Comparison of ENCODE assay signal across 8 cellular contexts in the genomic region with DNA sequence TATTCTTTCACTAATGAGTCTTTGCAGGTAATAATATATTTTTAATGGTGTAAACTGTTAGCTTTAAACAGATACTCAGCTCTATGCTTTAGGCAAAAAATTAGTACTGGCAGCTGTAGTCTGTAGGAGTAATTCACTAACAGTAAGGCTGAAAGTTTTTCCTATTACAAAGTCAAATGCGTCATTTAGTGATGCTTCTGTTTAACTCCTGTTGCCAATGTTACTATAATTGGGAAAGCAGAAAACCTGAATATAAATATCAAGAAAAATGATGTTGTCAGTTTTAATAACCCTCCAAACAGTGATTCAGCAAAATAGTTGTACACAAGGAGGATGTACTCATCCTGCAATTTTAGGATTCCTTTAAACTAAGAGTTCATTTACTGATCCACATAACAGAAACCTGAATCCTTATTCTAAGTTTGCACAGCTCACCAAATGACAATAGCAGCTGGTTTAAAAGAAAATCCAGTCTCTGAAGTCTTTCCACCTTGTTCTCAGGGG. TPM values are rescaled to one million over a fixed set of nuclear protein-coding genes. Genes with fewer than 3 reads are reported as not detected.
DNase-seq lines count a peak whose midpoint lies in the region; ATAC-seq and TF ChIP-seq lines count a peak whose summit lies in the region.

No MANE protein-coding gene starts in this region.

- peak overlapping the region; percentile 25; the same call in 1 of the 2 replicates for H3K4me2 ChIP-seq in DND-41 (ENCODE audit: insufficient read depth, low read length)
- H3K4me2 ChIP-seq in PC-3 (ENCODE audit: low read length), result no peak overlapping the region; the same call in 1 of the 2 replicates

- H3K79me2 ChIP-seq in DND-41 (ENCODE audit: insufficient read depth, low read length), result peaks cover 68% of the 10 kb centered on the region
- H3K79me2 ChIP-seq in PC-3 (ENCODE audit: low read length), result peaks cover 90% of the 10 kb centered on the region

- no peak overlapping the region for H2AFZ ChIP-seq in DND-41 (ENCODE audit: low read depth, low read length)
- no peak overlapping the region for H2AFZ ChIP-seq in PC-3 (ENCODE audit: low read length)

- H3K9me2 ChIP-seq in PC-3 (replicated peaks; ENCODE audit: low read length), result no peaks in the 10 kb centered on the region

- H3K9me3 ChIP-seq in DND-41 (ENCODE audit: insufficient read depth, low read length, severe bottlenecking), result no peaks in the 10 kb centered on the region
- H3K9me3 ChIP-seq in PC-3 (ENCODE audit: low read length), result no peaks in the 10 kb centered on the region
- no peaks in the 10 kb centered on the region for H3K9me3 ChIP-seq in MG63

- H4K20me1 ChIP-seq in DND-41 (ENCODE audit: insufficient read depth, low read length) (peaks cover 18% of the 10 kb centered on the region; the same call in 1 of the 2 replicates), PC-3 (ENCODE audit: low read length) (peaks cover 22% of the 10 kb centered on the region)

- peaks cover 3% of the 10 kb centered on the region for H3F3A ChIP-seq in PC-3 (ENCODE audit: low read length, unreplicated experiment)

- no TSS peak for BruUV-seq in PC-3 (replicated peaks; lab: Mats Ljungman, UMichigan)

- H3K4me3 ChIP-seq in DND-41 (ENCODE audit: low read depth in 1 of 2, low read length in 2 of 2) (no peak overlapping the region), PC-3 (ENCODE audit: low read length) (no peak overlapping the region), retinal pigment epithelial cell (ENCODE audit: low read length) (peak overlapping the region; percentile 13), MG63 (no peak overlapping the region)

- H3K9ac ChIP-seq in DND-41 (ENCODE audit: low read depth, low read length), result no peak overlapping the region
- no peak overlapping the region for H3K9ac ChIP-seq in PC-3 (ENCODE audit: low read length)

- DNase-seq in DND-41 (no peak), PC-3 (peak; percentile 40), epithelial cell of prostate (ENCODE audit: low read depth, low spot score) (no peak), retinal pigment epithelial cell (ENCODE audit: low read depth) (no peak), SHP77 (lab: John Stamatoyannopoulos, UW) (no peak), MG63 (no peak)

- CTCF ChIA-PET in PC-3 (lab: Charles Lee), result interaction anchor here (0.5 kb wide), 1 partner anchor 51 kb away, joined by 3 read pairs; no protein-coding TSS in a partner anchor

- POLR2A ChIA-PET in PC-3 (lab: Charles Lee; ENCODE audit: unreplicated experiment), result interaction anchor here (0.7 kb wide), 1 partner anchor 18 kb away, joined by 3 read pairs; no protein-coding TSS in a partner anchor

- H3K27ac ChIP-seq in DND-41 (ENCODE audit: low read length) (no peak overlapping the region; the same call in 1 of the 2 replicates), PC-3 (ENCODE audit: low read length) (peak overlapping the region; percentile 28), epithelial cell of prostate (peak overlapping the region; percentile 63)

- peaks cover 45% of the 10 kb centered on the region for H3K4me1 ChIP-seq in DND-41 (ENCODE audit: insufficient read depth, low read length)
- peaks cover 39% of the 10 kb centered on the region for H3K4me1 ChIP-seq in PC-3 (ENCODE audit: insufficient read depth, low read length)

- intact Hi-C loops in PC-3 (cut with micrococcal nuclease), result loop anchor here (10.0 kb wide), 1 partner anchor 45 kb away; no protein-coding TSS in a partner anchor

- no peaks in the 10 kb centered on the region for H3K27me3 ChIP-seq in DND-41 (ENCODE audit: insufficient read depth, low read length, poor library complexity)
- H3K27me3 ChIP-seq in PC-3 (ENCODE audit: low read length), result no peaks in the 10 kb centered on the region
- no peaks in the 10 kb centered on the region for H3K27me3 ChIP-seq in MG63

- TF ChIP-seq CTCF in DND-41 (IDR thresholded peaks at IDR 0.05; ENCODE audit: borderline replicate concordance, extremely low read depth, low read length, poor library complexity, severe bottlenecking) (no peak), PC-3 (conservative IDR thresholded peaks at IDR 0.05; ENCODE audit: low read depth, low read length) (no peak), retinal pigment epithelial cell (conservative IDR thresholded peaks at IDR 0.05; ENCODE audit: low read depth, low read length) (no peak)

- H3K36me3 ChIP-seq in DND-41 (ENCODE audit: insufficient read depth, low read length), result peaks cover under 1% of the 10 kb centered on the region; the same call in 1 of the 2 replicates
- H3K36me3 ChIP-seq in PC-3 (ENCODE audit: low read depth, low read length), result no peaks in the 10 kb centered on the region
- peaks cover 73% of the 10 kb centered on the region for H3K36me3 ChIP-seq in MG63

- ATAC-seq in DND-41 (ENCODE audit: insufficient read depth, low read depth), result no peak
- ATAC-seq in PC-3, result no peak
- ATAC-seq in GM21390 (IDR thresholded peaks at IDR 0.05; ENCODE audit: unreplicated experiment), result no peak
- ATAC-seq in HG03175 (IDR thresholded peaks at IDR 0.05; ENCODE audit: unreplicated experiment), result no peak

RNA-seq across cellular contexts. Expression of a gene that starts 4.3 kb away (rescaled TPM):
- total RNA-seq in PC-3 (2014; rRNA removed), result 14.1 and 14.7 TPM in 2 replicates
- 41.9 and 63.4 TPM in 2 replicates for total RNA-seq in MG63 (2014; rRNA removed; shearing (Covaris generic); ENCODE audit: low replicate concordance)
